ENCODE assay signal across 28 cellular contexts in genomic region chr5:1815071-1815786, GRCh38. TPM values are rescaled to one million over a fixed set of nuclear protein-coding genes. Genes with fewer than 3 reads are reported as not detected.
DNase-seq lines count a peak whose midpoint lies in the region; ATAC-seq, FAIRE-seq and TF ChIP-seq lines count a peak whose summit lies in the region.
"Had no signal": no experiment of that assay in that cellular context is flagged by ENCODE, and none has a peak within 500 bp of the region (broad histone marks: within the 10 kb centered on the region; RNA-seq: fewer than 3 reads in every experiment).

No MANE protein-coding gene starts in this region.

- CTCF ChIA-PET in GM12878 (lab: Yijun Ruan, JAX): no interaction called here

- no peaks in the 10 kb centered on the region for H3K27me3 Mint-ChIP-seq in activated T-cell treated with anti-CD3 and anti-CD28 coated beads, Interleukin-2, amount 50 U/mL, for 24 hours
- H3K27me3 Mint-ChIP-seq in activated T-cell treated with anti-CD3 and anti-CD28 coated beads, Interleukin-2, amount 50 U/mL, for 4 hours (ENCODE audit: low read depth): no peaks in the 10 kb centered on the region
- H3K27me3 Mint-ChIP-seq in osteocyte (ENCODE audit: unreplicated experiment): no peaks in the 10 kb centered on the region
- H3K27me3 Mint-ChIP-seq: CD4-positive, alpha-beta memory T cell had no signal

- no peak for TF ChIP-seq RAD21 in GM12878 (IDR thresholded peaks at IDR 0.05; ENCODE audit: insufficient read depth, low read depth, low read length)

- no peak for FAIRE-seq in GM12878 (lab: Jason Lieb, UNC)
- FAIRE-seq: RCC 7860 had no signal

- intact Hi-C loops in GM12878 (cut with micrococcal nuclease; ENCODE audit: unreplicated experiment) (no loop called here), left lung (cut with DNase I) (no loop called here), posterior vena cava (cut with DNase I) (loop anchor here in 1 of 2 donors (5.0 kb wide), 1 partner anchor 813 kb away; no protein-coding TSS in a partner anchor)

- H3K27ac Mint-ChIP-seq in activated T-cell treated with anti-CD3 and anti-CD28 coated beads, Interleukin-2, amount 50 U/mL, for 24 hours: peak overlapping the region; percentile 3
- no peak overlapping the region for H3K27ac Mint-ChIP-seq in osteocyte (ENCODE audit: unreplicated experiment)
- H3K27ac Mint-ChIP-seq: H9, HFFc6 had no signal

- H3K27ac ChIP-seq in GM12878 (ENCODE audit: control insufficient read depth, insufficient read depth): no peak overlapping the region
- H3K27ac ChIP-seq in left lung: no peak overlapping the region
- H3K27ac ChIP-seq: 22Rv1; BLaER1 treated with 17β-estradiol and CSF1 and Interleukin-3, amounts not matched to agents 10 nM and 100 nM; GM23248; HL-60 had no signal

- H3K4me2 ChIP-seq in GM12878 (ENCODE audit: control insufficient read depth, insufficient read depth): no peak overlapping the region
- H3K4me2 ChIP-seq: BLaER1 treated with 17β-estradiol and CSF1 and Interleukin-3, amounts not matched to agents 10 nM and 100 nM had no signal

- peaks cover 98% of the 10 kb centered on the region for H3K36me3 Mint-ChIP-seq in activated T-cell treated with anti-CD3 and anti-CD28 coated beads, Interleukin-2, amount 50 U/mL, for 24 hours (ENCODE audit: low read depth)
- H3K36me3 Mint-ChIP-seq in activated T-cell treated with anti-CD3 and anti-CD28 coated beads, Interleukin-2, amount 50 U/mL, for 4 hours (ENCODE audit: insufficient read depth): peaks cover 46% of the 10 kb centered on the region
- peaks cover 68% of the 10 kb centered on the region for H3K36me3 Mint-ChIP-seq in osteocyte (ENCODE audit: unreplicated experiment)

- POLR2A ChIA-PET in GM12878 (lab: Charles Lee): no interaction called here

- no peaks in the 10 kb centered on the region for H4K20me1 ChIP-seq in GM12878 (ENCODE audit: control insufficient read depth, insufficient read depth)

- H3K9ac ChIP-seq in GM12878 (ENCODE audit: control insufficient read depth, insufficient read depth, low read length): no peak overlapping the region
- H3K9ac ChIP-seq: BLaER1 treated with 17β-estradiol and CSF1 and Interleukin-3, amounts not matched to agents 10 nM and 100 nM; GM23248 had no signal

- no peak overlapping the region for H3K4me3 ChIP-seq in GM12878
- H3K4me3 ChIP-seq in left lung: no peak overlapping the region
- H3K4me3 ChIP-seq: BLaER1 treated with 17β-estradiol and CSF1 and Interleukin-3, amounts not matched to agents 10 nM and 100 nM; GM23248 had no signal

- H3K9me3 Mint-ChIP-seq in activated T-cell treated with anti-CD3 and anti-CD28 coated beads, Interleukin-2, amount 50 U/mL, for 24 hours: no peaks in the 10 kb centered on the region
- no peaks in the 10 kb centered on the region for H3K9me3 Mint-ChIP-seq in activated T-cell treated with anti-CD3 and anti-CD28 coated beads, Interleukin-2, amount 50 U/mL, for 4 hours
- no peaks in the 10 kb centered on the region for H3K9me3 Mint-ChIP-seq in osteocyte (ENCODE audit: unreplicated experiment)
- H3K9me3 Mint-ChIP-seq: CD4-positive, alpha-beta memory T cell; H9; HFFc6 had no signal

- no peak for DNase-seq in activated T-cell treated with anti-CD3 and anti-CD28 coated beads, Interleukin-2, amount 50 U/mL, for 24 hours
- no peak for DNase-seq in activated T-cell treated with anti-CD3 and anti-CD28 coated beads, Interleukin-2, amount 50 U/mL, for 4 hours
- DNase-seq in GM12878 (ENCODE audit: low read depth, low spot score) (no peak), left lung (peak; percentile 27 to 52), posterior vena cava (ENCODE audit: low spot score) (peak; percentile 78), osteocyte (ENCODE audit: extremely low spot score, unreplicated experiment) (no peak)
- DNase-seq: Caco-2; CD4-positive, alpha-beta memory T cell; DMS 273 treated with DMSO at 0.1 percent for 48 hours; DMS79 treated with DMSO at 0.1 percent for 48 hours; GM23248; HFFc6; KG1; NCI-H1092; NCI-H1436; NCI-H187 treated with DMSO at 0.1 percent for 48 hours; NCI-H2107; NCI-H446 treated with DMSO at 0.1 percent for 48 hours; NCI-H526 treated with DMSO at 0.1 percent for 48 hours; OCI-M1; Right ventricle myocardium superior had no signal

- no TSS peak for BruUV-seq in GM12878 (replicated peaks; lab: Mats Ljungman, UMichigan)

- RAD21 ChIA-PET in GM12878 (lab: Charles Lee; ENCODE audit: unreplicated experiment): no interaction called here

- no peak overlapping the region for H2AFZ ChIP-seq in GM12878 (ENCODE audit: control insufficient read depth, low read depth, low read length)
- H2AFZ ChIP-seq: GM23248 had no signal

- SMC1A ChIA-PET in GM12878 (lab: Charles Lee; ENCODE audit: uncharacterized antibody, unreplicated experiment): no interaction called here

- peaks cover 6% of the 10 kb centered on the region for H3K4me1 Mint-ChIP-seq in activated T-cell treated with anti-CD3 and anti-CD28 coated beads, Interleukin-2, amount 50 U/mL, for 24 hours (ENCODE audit: low read depth)
- H3K4me1 Mint-ChIP-seq in activated T-cell treated with anti-CD3 and anti-CD28 coated beads, Interleukin-2, amount 50 U/mL, for 4 hours (ENCODE audit: low read depth): no peaks in the 10 kb centered on the region
- no peaks in the 10 kb centered on the region for H3K4me1 Mint-ChIP-seq in osteocyte (ENCODE audit: unreplicated experiment)

- TF ChIP-seq EP300 in GM12878 (IDR thresholded peaks at IDR 0.05; ENCODE audit: borderline replicate concordance in 1 of 2, control insufficient read depth in 1 of 2, low read depth in 2 of 2, low read length in 2 of 2): no peak

- no peaks in the 10 kb centered on the region for H3K27me3 ChIP-seq in GM12878 (replicated peaks in 1 of 2; ENCODE audit: control insufficient read depth in 2 of 2, insufficient read depth in 2 of 2, low read length in 1 of 2)
- no peaks in the 10 kb centered on the region for H3K27me3 ChIP-seq in left lung

- H3K4me1 ChIP-seq in GM12878 (ENCODE audit: control insufficient read depth, insufficient read depth, low read length) (no peaks in the 10 kb centered on the region; the same call in 1 of the 2 replicates), left lung (no peaks in the 10 kb centered on the region)
- H3K4me1 ChIP-seq: Caco-2 had no signal

- WGBS in GM12878 (ENCODE audit: insufficient coverage, insufficient replicate concordance, low lambda C conversion rate, missing lambda C conversion rate): 94% methylated on average over 17 of the region's 18 CpGs

- TF ChIP-seq CTCF in GM12878 (IDR thresholded peaks at IDR 0.05 in 2 of 3, conservative IDR thresholded peaks at IDR 0.05 in 1 of 3; ENCODE audit: control insufficient read depth in 2 of 3, extremely low read depth in 1 of 3, insufficient read depth in 1 of 3, low read depth in 3 of 3, low read length in 3 of 3) (no peak), left lung (IDR thresholded peaks at IDR 0.05) (no peak), osteocyte (IDR thresholded peaks at IDR 0.05) (no peak)

- no peak for ATAC-seq in activated T-cell treated with anti-CD3 and anti-CD28 coated beads, Interleukin-2, amount 50 U/mL, for 4 hours
- ATAC-seq in GM12878 (no peak), left lung (no peak), HG02678 (IDR thresholded peaks at IDR 0.05; ENCODE audit: unreplicated experiment) (no peak), HG02571 (IDR thresholded peaks at IDR 0.05; ENCODE audit: unreplicated experiment) (no peak)

- in situ Hi-C loops in GM12878 (cut with MboI): no loop called here

- H3K79me2 ChIP-seq in GM12878 (ENCODE audit: control insufficient read depth, insufficient read depth, low read length): no peaks in the 10 kb centered on the region

- TF ChIP-seq POLR2A in GM12878 (IDR thresholded peaks at IDR 0.05; ENCODE audit: low read depth, low read length): peak; percentile 63

- no peak overlapping the region for H3K4me3 Mint-ChIP-seq in activated T-cell treated with anti-CD3 and anti-CD28 coated beads, Interleukin-2, amount 50 U/mL, for 24 hours
- H3K4me3 Mint-ChIP-seq in activated T-cell treated with anti-CD3 and anti-CD28 coated beads, Interleukin-2, amount 50 U/mL, for 4 hours: no peak overlapping the region
- no peak overlapping the region for H3K4me3 Mint-ChIP-seq in osteocyte (ENCODE audit: unreplicated experiment)
- H3K4me3 Mint-ChIP-seq: CD4-positive, alpha-beta memory T cell; H9; HFFc6 had no signal

- peaks cover 18 to 28% of the 10 kb centered on the region in 2 experiments; a peak in 3 of 4 replicates for H3K36me3 ChIP-seq in GM12878 (ENCODE audit: control insufficient read depth in 2 of 2, insufficient read depth in 2 of 2, low read length in 1 of 2)
- peaks cover 0 to 95% of the 10 kb centered on the region in 2 donors for H3K36me3 ChIP-seq in left lung

- no peaks in the 10 kb centered on the region; the same call in 2 of the 3 replicates for H3K9me3 ChIP-seq in GM12878 (replicated peaks; ENCODE audit: control insufficient read depth, insufficient read depth, low read length)
- H3K9me3 ChIP-seq in left lung: no peaks in the 10 kb centered on the region
- H3K9me3 ChIP-seq: Caco-2 had no signal

RNA-seq across cellular contexts. Expression of gene NDUFS6, which starts 14.0 kb away (rescaled TPM):
- 10 to 100 TPM; 55.6 to 64.9 (median 61.4) TPM for total RNA-seq in activated T-cell treated with anti-CD3 and anti-CD28 coated beads, Interleukin-2, amount 50 U/mL, for 4 hours
- total RNA-seq in GM12878 (2013; cell fraction: nucleolus; rRNA removed): 4.4 and 7.1 TPM in 2 replicates
- total RNA-seq in GM12878 (2014; rRNA removed) (55.3 and 57.1 TPM in 2 replicates), GM12878 (2014; rRNA removed; fragmentation: Illumina TruSeq; extraction: Trizol) (49.5 and 60.4 TPM in 2 replicates), GM12878 (2021) (56.4 and 57.5 TPM in 2 replicates), left lung (10 to 100 TPM; 26.8 to 29.0 TPM), posterior vena cava (10 to 100 TPM; 25.4 to 25.8 TPM), osteocyte (31.7 and 35.1 TPM in 2 replicates)
- 14.7 TPM for polyA plus RNA-seq in GM12878 (2011; ENCODE audit: low read depth)
- polyA plus RNA-seq in GM12878 (2011; rRNA removed) (35.6 and 38.7 TPM in 2 replicates), GM12878 (2014; fragmentation: Illumina TruSeq; extraction: Trizol) (12.1 and 29.4 TPM in 2 replicates), GM12878 (2014; fragmentation: Nextera tagmentation; extraction: Ambion mirVana) (10 to 100 TPM; 20.7 to 59.0 TPM), GM12878 (2014; rRNA removed) (80.9 and 98.9 TPM in 2 replicates), GM12878 (2016; fragmentation: Nextera tagmentation; extraction: Ambion mirVana) (100 to 1,000 TPM; 195 to 213 TPM)
- 88.2 and 134 TPM in 2 replicates for polyA plus RNA-seq in GM12878 (2011; cell fraction: cytosol; rRNA removed)
- polyA plus RNA-seq in GM12878 (2011; cell fraction: nucleus; rRNA removed): 38.2 and 92.1 TPM in 2 replicates
- 47.9 and 84.2 TPM in 2 replicates for polyA plus RNA-seq in GM12878 (2012)
- polyA minus RNA-seq in GM12878 (2011; rRNA and poly(A)+ RNA removed): 11.6 and 15.6 TPM in 2 replicates
- polyA minus RNA-seq in GM12878 (2011; cell fraction: cytosol; rRNA and poly(A)+ RNA removed): 13.9 and 24.0 TPM in 2 replicates
- polyA minus RNA-seq in GM12878 (2011; cell fraction: nucleus; rRNA and poly(A)+ RNA removed): 8.9 and 20.6 TPM in 2 replicates

RNA-seq across cellular contexts. Expression of gene MRPL36, which starts 15.6 kb away (rescaled TPM):
- total RNA-seq in activated T-cell treated with anti-CD3 and anti-CD28 coated beads, Interleukin-2, amount 50 U/mL, for 4 hours: 10 to 100 TPM; 72.8 to 85.9 (median 77.8) TPM
- total RNA-seq in GM12878 (2013; cell fraction: nucleolus; rRNA removed): 10.8 and 11.5 TPM in 2 replicates
- total RNA-seq in GM12878 (2014; rRNA removed) (106 and 109 TPM in 2 replicates), GM12878 (2014; rRNA removed; fragmentation: Illumina TruSeq; extraction: Trizol) (86.8 and 103 TPM in 2 replicates), GM12878 (2021) (89.2 and 95.9 TPM in 2 replicates), left lung (10 to 100 TPM; 35.1 to 38.4 TPM), posterior vena cava (10 to 100 TPM; 29.4 to 32.4 TPM), osteocyte (44.0 and 51.9 TPM in 2 replicates)
- 83.9 TPM for polyA plus RNA-seq in GM12878 (2011; ENCODE audit: low read depth)
- polyA plus RNA-seq in GM12878 (2011; rRNA removed) (93.2 and 130 TPM in 2 replicates), GM12878 (2014; fragmentation: Illumina TruSeq; extraction: Trizol) (47.1 and 105 TPM in 2 replicates), GM12878 (2014; fragmentation: Nextera tagmentation; extraction: Ambion mirVana) (100 to 1,000 TPM; 510 to 559 TPM), GM12878 (2014; rRNA removed) (156 and 175 TPM in 2 replicates), GM12878 (2016; fragmentation: Nextera tagmentation; extraction: Ambion mirVana) (100 to 1,000 TPM; 219 to 221 TPM)
- 93.4 and 134 TPM in 2 replicates for polyA plus RNA-seq in GM12878 (2011; cell fraction: cytosol; rRNA removed)
- 68.3 and 75.4 TPM in 2 replicates for polyA plus RNA-seq in GM12878 (2011; cell fraction: nucleus; rRNA removed)
- 82.7 and 85.4 TPM in 2 replicates for polyA plus RNA-seq in GM12878 (2012)
- polyA minus RNA-seq in GM12878 (2011; rRNA and poly(A)+ RNA removed): 47.8 and 60.0 TPM in 2 replicates
- 21.2 and 24.9 TPM in 2 replicates for polyA minus RNA-seq in GM12878 (2011; cell fraction: cytosol; rRNA and poly(A)+ RNA removed)
- 29.1 and 36.6 TPM in 2 replicates for polyA minus RNA-seq in GM12878 (2011; cell fraction: nucleus; rRNA and poly(A)+ RNA removed)

Comparison
In these comparisons a context has a peak if more than half of its experiments do, and no peak if none do; other contexts are left out.
1. DNase-seq: peak in left lung (2 of 2) and posterior vena cava (single experiment); none in activated T-cell treated with anti-CD3 and anti-CD28 coated beads, Interleukin-2, amount 50 U/mL, for 24 hours (single experiment), activated T-cell treated with anti-CD3 and anti-CD28 coated beads, Interleukin-2, amount 50 U/mL, for 4 hours (single experiment), GM12878 (single experiment) and osteocyte (single experiment).